In the genomic region with DNA sequence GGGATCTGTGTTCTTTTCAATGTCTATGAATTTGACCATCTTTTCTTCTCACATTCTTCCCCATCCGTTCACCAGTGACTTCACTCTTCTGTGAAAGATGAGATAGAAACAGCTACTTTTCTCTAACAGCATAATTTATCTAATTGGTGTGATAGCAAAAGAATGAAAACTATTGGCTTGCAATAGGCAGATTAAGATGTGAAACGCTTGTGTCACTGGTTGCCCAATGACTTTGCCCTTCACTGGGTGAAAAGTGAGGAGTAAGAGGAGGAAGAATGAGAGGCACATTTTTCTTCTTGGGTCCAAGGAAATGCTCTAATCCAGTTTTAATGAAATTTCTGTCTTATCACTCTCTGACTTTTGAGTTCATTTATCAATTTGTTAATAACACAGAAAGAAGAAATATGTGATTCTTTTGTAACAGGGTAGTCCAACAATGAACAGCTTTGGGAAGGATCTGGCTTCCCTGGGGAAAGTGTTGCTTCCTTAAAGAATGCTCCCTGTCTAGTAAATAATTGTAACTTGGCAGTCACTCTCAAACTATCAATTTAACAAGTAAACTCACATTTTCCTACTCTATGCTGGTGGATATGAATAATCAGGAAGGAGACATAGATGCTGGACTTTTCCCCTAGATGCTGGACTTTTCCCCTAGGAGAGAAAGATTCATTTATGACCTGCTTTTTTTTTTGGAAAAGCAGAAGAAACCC, we compare ENCODE assay signal across 1 cellular context.
TF ChIP-seq lines count a peak whose summit lies in the region.

No MANE protein-coding gene starts in this region.

TF ChIP-seq in endothelial cell of umbilical vein, 7 proteins besides CTCF, POLR2A, EP300 and RAD21:
- TF ChIP-seq EZH2 (IDR thresholded peaks at IDR 0.05; ENCODE audit: borderline replicate concordance, low read depth, low read length, severe bottlenecking) (no peak), FOS (IDR thresholded peaks at IDR 0.05; ENCODE audit: borderline replicate concordance, insufficient read depth, low read length) (no peak)
TF ChIP-seq in endothelial cell of umbilical vein: peak in this region for 0.
